ENCODE assay signal across 1 cellular context in genomic region chr10:102152545-102152890, GRCh38.
TF ChIP-seq lines count a peak whose summit lies in the region.

No MANE protein-coding gene starts in this region.

TF ChIP-seq in HepG2, 621 proteins besides CTCF, POLR2A, EP300 and RAD21 (continued from another document):
- TF ChIP-seq ZBTB8A (CRISPR knock-in tag; IDR thresholded peaks at IDR 0.05; ENCODE audit: borderline replicate concordance, low read depth): peak; percentile 36; the same call in 1 of the 2 replicates
- TF ChIP-seq ZNF33B (CRISPR knock-in tag; IDR thresholded peaks at IDR 0.05): no peak
- TF ChIP-seq MYPOP (CRISPR knock-in tag; IDR thresholded peaks at IDR 0.05): peak; percentile 3; the same call in 1 of the 2 replicates
- TF ChIP-seq ZFX (CRISPR knock-in tag; IDR thresholded peaks at IDR 0.05; ENCODE audit: low read depth): 0 out of 2 replicates have a peak, but pooled peaks have one; percentile 45
- TF ChIP-seq KDM5A (IDR thresholded peaks at IDR 0.05; ENCODE audit: borderline replicate concordance, low read length): 0 out of 2 replicates have a peak, but pooled peaks have one; percentile 55
- peak; percentile 52 for TF ChIP-seq PHF8 (CRISPR knock-in tag; IDR thresholded peaks at IDR 0.05)
- no peak for TF ChIP-seq ATF4 (CRISPR knock-in tag; IDR thresholded peaks at IDR 0.05)
- TF ChIP-seq CREB1 (IDR thresholded peaks at IDR 0.05): no peak
- no peak for TF ChIP-seq CREB1 (CRISPR knock-in tag; IDR thresholded peaks at IDR 0.05)
- peak; percentile 2; the same call in 1 of the 2 replicates for TF ChIP-seq ELF4 (CRISPR knock-in tag; IDR thresholded peaks at IDR 0.05; ENCODE audit: borderline replicate concordance)
- no peak for TF ChIP-seq MED8 (CRISPR knock-in tag; IDR thresholded peaks at IDR 0.05; ENCODE audit: insufficient replicate concordance)
- TF ChIP-seq KAT7 (CRISPR knock-in tag; IDR thresholded peaks at IDR 0.05; ENCODE audit: borderline replicate concordance): 0 out of 2 replicates have a peak, but pooled peaks have one; percentile 26
- 0 out of 2 replicates have a peak, but pooled peaks have one; percentile 58 for TF ChIP-seq ZNF747 (CRISPR knock-in tag; IDR thresholded peaks at IDR 0.05; ENCODE audit: borderline replicate concordance)
- no peak for TF ChIP-seq BRF2 (CRISPR knock-in tag; IDR thresholded peaks at IDR 0.05)
- TF ChIP-seq ZNF788 (CRISPR knock-in tag; IDR thresholded peaks at IDR 0.05; ENCODE audit: borderline replicate concordance): no peak
- TF ChIP-seq SRSF4 (IDR thresholded peaks at IDR 0.05; ENCODE audit: low read depth, low read length, poor library complexity, severe bottlenecking): no peak
- TF ChIP-seq ZNF34 (CRISPR knock-in tag; IDR thresholded peaks at IDR 0.05; ENCODE audit: borderline replicate concordance): no peak
- no peak for TF ChIP-seq SP2 (CRISPR knock-in tag; IDR thresholded peaks at IDR 0.05)
- TF ChIP-seq NR2F1 (CRISPR knock-in tag; IDR thresholded peaks at IDR 0.05): no peak
- no peak for TF ChIP-seq ZBTB26 (CRISPR knock-in tag; IDR thresholded peaks at IDR 0.05; ENCODE audit: borderline replicate concordance)
- 0 out of 2 replicates have a peak, but pooled peaks have one; percentile 61 for TF ChIP-seq ZNF784 (CRISPR knock-in tag; IDR thresholded peaks at IDR 0.05; ENCODE audit: borderline replicate concordance)
- TF ChIP-seq ATF2 (CRISPR knock-in tag; IDR thresholded peaks at IDR 0.05): no peak
- TF ChIP-seq SALL2 (CRISPR knock-in tag; IDR thresholded peaks at IDR 0.05): no peak
- TF ChIP-seq ZNF12 (CRISPR knock-in tag; IDR thresholded peaks at IDR 0.05): no peak
- no peak for TF ChIP-seq TRIM24 (CRISPR knock-in tag; IDR thresholded peaks at IDR 0.05)
- no peak for TF ChIP-seq ISX (CRISPR knock-in tag; conservative IDR thresholded peaks at IDR 0.05)
- no peak; the same call in 1 of the 2 replicates for TF ChIP-seq TBX2 (CRISPR knock-in tag; IDR thresholded peaks at IDR 0.05; ENCODE audit: borderline replicate concordance)
- TF ChIP-seq AFF4 (CRISPR knock-in tag; IDR thresholded peaks at IDR 0.05): 0 out of 2 replicates have a peak, but pooled peaks have one; percentile 47
- no peak for TF ChIP-seq PITX1 (CRISPR knock-in tag; IDR thresholded peaks at IDR 0.05)
- peak; percentile 79 for TF ChIP-seq DMAP1 (CRISPR knock-in tag; IDR thresholded peaks at IDR 0.05)
- no peak for TF ChIP-seq SMAD9 (CRISPR knock-in tag; IDR thresholded peaks at IDR 0.05)
- TF ChIP-seq ZNF891 (CRISPR knock-in tag; IDR thresholded peaks at IDR 0.05): peak; percentile 14; the same call in 1 of the 2 replicates
- no peak for TF ChIP-seq ZNF282 (IDR thresholded peaks at IDR 0.05; ENCODE audit: partially characterized antibody)
- no peak for TF ChIP-seq HOMEZ (CRISPR knock-in tag; IDR thresholded peaks at IDR 0.05; ENCODE audit: low read depth)
- TF ChIP-seq ZMYM2 (CRISPR knock-in tag; IDR thresholded peaks at IDR 0.05): no peak
- TF ChIP-seq MAX (IDR thresholded peaks at IDR 0.05): peak; percentile 82
- 0 out of 2 replicates have a peak, but pooled peaks have one; percentile 24 for TF ChIP-seq ZNF224 (CRISPR knock-in tag; IDR thresholded peaks at IDR 0.05)
